In genomic region chr1:224273651-224274050, GRCh38 we compare ENCODE assay signal across 17 cellular contexts. TPM values are rescaled to one million over a fixed set of nuclear protein-coding genes. Genes with fewer than 3 reads are reported as not detected.
DNase-seq lines count a peak whose midpoint lies in the region; ATAC-seq, FAIRE-seq and TF ChIP-seq lines count a peak whose summit lies in the region.
"Had no signal": no experiment of that assay in that cellular context is flagged by ENCODE, and none has a peak within 500 bp of the region (broad histone marks: within the 10 kb centered on the region; RNA-seq: fewer than 3 reads in every experiment).

No MANE protein-coding gene starts in this region.

- peak in 1 of 2 experiments; percentile 48; a peak in 2 of 6 replicates for ATAC-seq in A549
- ATAC-seq: activated T-cell treated with anti-CD3 and anti-CD28 coated beads, Interleukin-2, amount 50 U/mL, for 72 hours had no signal

- no peak for TF ChIP-seq POLR2A in A549 (IDR thresholded peaks at IDR 0.05; ENCODE audit: low read length)
- no peak for TF ChIP-seq POLR2A in vagina (IDR thresholded peaks at IDR 0.05)

- H3K36me3 Mint-ChIP-seq in HFFc6 (ENCODE audit: low read depth) (peaks cover 27% of the 10 kb centered on the region), astrocyte (ENCODE audit: low read depth, unreplicated experiment) (peaks cover 6% of the 10 kb centered on the region), osteocyte (ENCODE audit: unreplicated experiment) (peaks cover 25% of the 10 kb centered on the region)

- peak overlapping the region; percentile 73 for H3K27ac Mint-ChIP-seq in HFFc6
- no peak overlapping the region for H3K27ac Mint-ChIP-seq in astrocyte (ENCODE audit: unreplicated experiment)
- H3K27ac Mint-ChIP-seq in osteocyte (ENCODE audit: unreplicated experiment), result no peak overlapping the region

- H3K4me3 Mint-ChIP-seq in HFFc6, result no peak overlapping the region
- no peak overlapping the region for H3K4me3 Mint-ChIP-seq in astrocyte (ENCODE audit: unreplicated experiment)
- H3K4me3 Mint-ChIP-seq in osteocyte (ENCODE audit: unreplicated experiment), result no peak overlapping the region
- H3K4me3 Mint-ChIP-seq: activated T-cell treated with anti-CD3 and anti-CD28 coated beads, Interleukin-2, amount 50 U/mL, for 72 hours had no signal

- DNase-seq in A549 (ENCODE audit: low read depth in 1 of 2, low spot score in 1 of 2) (peak in 1 of 2 experiments; percentile 34), HFFc6 (peak; percentile 64), astrocyte (ENCODE audit: low read depth) (peak; percentile 83), hepatocyte (ENCODE audit: low spot score) (peak; percentile 61), G401 (ENCODE audit: low spot score) (no peak), GM03348 (ENCODE audit: low spot score) (no peak), vagina (ENCODE audit: extremely low spot score in 2 of 2) (no peak), osteocyte (ENCODE audit: extremely low spot score, unreplicated experiment) (no peak)
- DNase-seq: activated CD4-positive, alpha-beta T cell treated with anti-CD3 and anti-CD28 coated beads for 4 hours; activated T-cell treated with anti-CD3 and anti-CD28 coated beads, Interleukin-2, amount 50 U/mL, for 72 hours; anterior cingulate cortex; DMS 273 treated with DMSO at 0.1 percent for 48 hours; islet precursor cell; NCI-H1417; NCI-H526; posterior cingulate gyrus had no signal

- in situ Hi-C loops in G401 (cut with HindIII; ENCODE audit: low sequenced_read_pairs), result no loop called here

- intact Hi-C loops in vagina (cut with DNase I), result no loop called here

- H3K27ac ChIP-seq in A549, result no peak overlapping the region
- H3K27ac ChIP-seq in astrocyte (ENCODE audit: low read depth, low read length), result peak overlapping the region; percentile 72
- peak overlapping the region; percentile 90 for H3K27ac ChIP-seq in hepatocyte
- no peak overlapping the region for H3K27ac ChIP-seq in vagina
- H3K27ac ChIP-seq: suprapubic skin had no signal

- no peak for TF ChIP-seq EP300 in A549 (IDR thresholded peaks at IDR 0.05)

- no peaks in the 10 kb centered on the region for H3K9me2 ChIP-seq in hepatocyte (replicated peaks; ENCODE audit: insufficient read depth)

- no peaks in the 10 kb centered on the region for H3K9me3 Mint-ChIP-seq in HFFc6
- no peaks in the 10 kb centered on the region for H3K9me3 Mint-ChIP-seq in astrocyte (ENCODE audit: unreplicated experiment)
- no peaks in the 10 kb centered on the region for H3K9me3 Mint-ChIP-seq in osteocyte (ENCODE audit: unreplicated experiment)
- H3K9me3 Mint-ChIP-seq: activated T-cell treated with anti-CD3 and anti-CD28 coated beads, Interleukin-2, amount 50 U/mL, for 72 hours had no signal

- H3K9me3 ChIP-seq in A549 (no peaks in the 10 kb centered on the region), astrocyte (ENCODE audit: insufficient read depth, low read depth, low read length) (no peaks in the 10 kb centered on the region), hepatocyte (ENCODE audit: low read depth) (no peaks in the 10 kb centered on the region), vagina (no peaks in the 10 kb centered on the region)
- H3K9me3 ChIP-seq: suprapubic skin had no signal

- POLR2A ChIA-PET in A549 (lab: Yijun Ruan, JAX), result no interaction called here

- H3K36me3 ChIP-seq in astrocyte (ENCODE audit: insufficient read depth, low read length), result peaks cover 17% of the 10 kb centered on the region
- H3K36me3 ChIP-seq in hepatocyte (replicated peaks; ENCODE audit: insufficient read depth, low read depth), result no peaks in the 10 kb centered on the region
- peaks cover 0 to 32% of the 10 kb centered on the region in 2 donors for H3K36me3 ChIP-seq in vagina

- peak overlapping the region; percentile 36 for H3K9ac ChIP-seq in astrocyte (ENCODE audit: low read length)

- no peak overlapping the region for H3K4me3 ChIP-seq in A549
- H3K4me3 ChIP-seq in astrocyte (ENCODE audit: insufficient read depth, low read depth, low read length), result no peak overlapping the region
- no peak overlapping the region for H3K4me3 ChIP-seq in hepatocyte
- H3K4me3 ChIP-seq in vagina, result no peak overlapping the region
- H3K4me3 ChIP-seq: suprapubic skin had no signal

- no peak for TF ChIP-seq RAD21 in A549 (conservative IDR thresholded peaks at IDR 0.05 in 1 of 2, IDR thresholded peaks at IDR 0.05 in 1 of 2)

- peaks cover 10% of the 10 kb centered on the region for H3K4me1 Mint-ChIP-seq in HFFc6 (ENCODE audit: low read depth)
- H3K4me1 Mint-ChIP-seq in astrocyte (ENCODE audit: low read depth, unreplicated experiment), result no peaks in the 10 kb centered on the region
- no peaks in the 10 kb centered on the region for H3K4me1 Mint-ChIP-seq in osteocyte (ENCODE audit: unreplicated experiment)

- H2AFZ ChIP-seq in astrocyte (ENCODE audit: low read depth, low read length) (no peak overlapping the region), hepatocyte (no peak overlapping the region)

- H3K4me2 ChIP-seq in A549 (no peak overlapping the region), astrocyte (ENCODE audit: low read length) (no peak overlapping the region), hepatocyte (peak overlapping the region; percentile 36)

- CTCF ChIA-PET in A549 (lab: Yijun Ruan, JAX), result interaction anchor here (0.7 kb wide), 1 partner anchor 31 kb away, joined by 3 read pairs; no protein-coding TSS in a partner anchor

- FAIRE-seq in A549 (lab: Jason Lieb, UNC) (no peak), astrocyte (lab: Jason Lieb, UNC) (no peak)

- TF ChIP-seq CTCF in A549 (IDR thresholded peaks at IDR 0.05) (no peak), HFFc6 (IDR thresholded peaks at IDR 0.05) (no peak), astrocyte (IDR thresholded peaks at IDR 0.05; ENCODE audit: insufficient read depth, low read depth, low read length) (no peak), hepatocyte (IDR thresholded peaks at IDR 0.05; ENCODE audit: poor library complexity) (no peak), vagina (IDR thresholded peaks at IDR 0.05) (no peak), osteocyte (IDR thresholded peaks at IDR 0.05) (no peak)

- WGBS in A549 (ENCODE audit: missing lambda C conversion rate), result 46% methylated on average over 2 of the region's 2 CpGs
- WGBS in hepatocyte (ENCODE audit: low lambda C conversion rate, missing lambda C conversion rate), result 87% methylated on average over 2 of the region's 2 CpGs

- no peaks in the 10 kb centered on the region for H3K79me2 ChIP-seq in astrocyte (ENCODE audit: insufficient read depth, low read length)
- no peaks in the 10 kb centered on the region for H3K79me2 ChIP-seq in hepatocyte

- H3K27me3 ChIP-seq in astrocyte (ENCODE audit: insufficient read depth, low read length) (no peaks in the 10 kb centered on the region), hepatocyte (no peaks in the 10 kb centered on the region), vagina (no peaks in the 10 kb centered on the region)
- H3K27me3 ChIP-seq: suprapubic skin had no signal

- H3K4me1 ChIP-seq in A549, result no peaks in the 10 kb centered on the region
- H3K4me1 ChIP-seq in astrocyte (ENCODE audit: insufficient read depth, low read length), result no peaks in the 10 kb centered on the region
- H3K4me1 ChIP-seq in hepatocyte (ENCODE audit: insufficient read depth), result no peaks in the 10 kb centered on the region
- H3K4me1 ChIP-seq in vagina, result no peaks in the 10 kb centered on the region
- H3K4me1 ChIP-seq: suprapubic skin had no signal

- H4K20me1 ChIP-seq in astrocyte (ENCODE audit: insufficient read depth, low read length) (peaks cover 4% of the 10 kb centered on the region), hepatocyte (ENCODE audit: insufficient read depth, poor library complexity, severe bottlenecking) (no peaks in the 10 kb centered on the region)

- H3K27me3 Mint-ChIP-seq in HFFc6 (ENCODE audit: insufficient read depth) (no peaks in the 10 kb centered on the region), astrocyte (ENCODE audit: low read depth, unreplicated experiment) (no peaks in the 10 kb centered on the region), osteocyte (ENCODE audit: unreplicated experiment) (no peaks in the 10 kb centered on the region)

TF ChIP-seq in A549, 52 proteins besides CTCF, POLR2A, EP300 and RAD21:
- no peak for TF ChIP-seq FOSL2 (IDR thresholded peaks at IDR 0.05)
- peak; percentile 71 for TF ChIP-seq FOSL2 (CRISPR knock-in tag; IDR thresholded peaks at IDR 0.05)
- no peak for TF ChIP-seq RARB (CRISPR knock-in tag; IDR thresholded peaks at IDR 0.05)
- TF ChIP-seq FOSB (CRISPR knock-in tag; IDR thresholded peaks at IDR 0.05), result no peak

RNA-seq across cellular contexts. Expression of gene NVL, which starts 56.3 kb away (rescaled TPM):
- polyA plus RNA-seq in A549 (2011; rRNA removed), result 20.7 and 28.6 TPM in 2 replicates
- 11.6 and 12.3 TPM in 2 replicates for polyA plus RNA-seq in A549 (2012; cell fraction: cytosol; rRNA removed)
- polyA plus RNA-seq in A549 (2012; cell fraction: nucleus; rRNA removed), result 14.2 and 22.5 TPM in 2 replicates
- 21.9 to 23.2 TPM (median 22.3 TPM) in 3 replicates for polyA plus RNA-seq in A549 (2017; fragmentation: RNase III; extraction: RNeasy Plus Mini Kit Qiagen cat#74134 plus additional on column Dnase treatment)
- 14.7 and 16.7 TPM in 2 replicates for polyA minus RNA-seq in A549 (2011; rRNA and poly(A)+ RNA removed)
- 10 to 100 TPM; 21.4 to 24.4 (median 23.0) TPM for total RNA-seq in HFFc6 (2021; fragmentation: NEBNext Ultra II Directional; extraction: Animal tissue kit (Norgen Biotek cat#: 25700))
- total RNA-seq in astrocyte, result 30.6 and 36.2 TPM in 2 replicates
- 28.9 and 34.7 TPM in 2 replicates for total RNA-seq in hepatocyte
- polyA plus RNA-seq in hepatocyte, result 15.9 and 16.5 TPM in 2 replicates
- 81.5 and 102 TPM in 2 replicates for total RNA-seq in G401 (2014; rRNA removed; shearing (Covaris generic))
- total RNA-seq in vagina, result 34.6 TPM
- 22.5 and 28.2 TPM in 2 replicates for total RNA-seq in osteocyte

Comparison
In these comparisons a context has a peak if more than half of its experiments do, and no peak if none do; other contexts are left out.
1. DNase-seq: peak in HFFc6 (single experiment), astrocyte (single experiment) and hepatocyte (single experiment); none in G401 (single experiment), GM03348 (single experiment), vagina (0 of 2) and osteocyte (single experiment).
2. H3K27ac ChIP-seq: peak in astrocyte (single experiment) and hepatocyte (single experiment); none in A549 (0 of 2) and vagina (single experiment).